Comparison of ENCODE assay signal across 3 cellular contexts in genomic region chr1:28869952-28870351, GRCh38.
A peak's percentile ranks its signal among the peaks of the same experiment; 100 is the strongest.
TF ChIP-seq lines count a peak whose summit lies in the region.

No MANE protein-coding gene starts in this region.

TF ChIP-seq in A549, 52 proteins besides CTCF, POLR2A, EP300 and RAD21:
- TF ChIP-seq ELK1 (IDR thresholded peaks at IDR 0.05; ENCODE audit: low read depth, low read length) (no peak), REST (IDR thresholded peaks at IDR 0.05) (0 out of 2 replicates have a peak, but pooled peaks have one; percentile 18)

TF ChIP-seq in HEK293, 187 proteins besides CTCF, POLR2A, EP300 and RAD21:
- TF ChIP-seq ZNF18 (tag by site-specific recombination; IDR thresholded peaks at IDR 0.05), result no peak
- TF ChIP-seq SCRT2 (tag by site-specific recombination; IDR thresholded peaks at IDR 0.05), result no peak
- no peak for TF ChIP-seq ZFP3 (tag by site-specific recombination; IDR thresholded peaks at IDR 0.05; ENCODE audit: low read depth)
- TF ChIP-seq ZSCAN30 (tag by site-specific recombination; IDR thresholded peaks at IDR 0.05), result no peak
- no peak for TF ChIP-seq PATZ1 (tag by site-specific recombination; IDR thresholded peaks at IDR 0.05)
- no peak for TF ChIP-seq ZNF530 (tag by site-specific recombination; IDR thresholded peaks at IDR 0.05; ENCODE audit: low read depth)
- TF ChIP-seq ZNF664 (tag by site-specific recombination; IDR thresholded peaks at IDR 0.05), result peak; percentile 94
TF ChIP-seq in HEK293: peak in this region for 1.

TF ChIP-seq in SK-N-SH treated with all-trans-retinoic acid at 6 μM for 48 hours, 23 proteins besides CTCF, POLR2A, EP300 and RAD21 (continued from another document):
- TF ChIP-seq POU6F1 (CRISPR knock-in tag; IDR thresholded peaks at IDR 0.05; ENCODE audit: borderline replicate concordance, low read depth) (no peak), ZNF8 (CRISPR knock-in tag; IDR thresholded peaks at IDR 0.05) (no peak), ZC3H10 (CRISPR knock-in tag; IDR thresholded peaks at IDR 0.05) (no peak), CSRNP3 (CRISPR knock-in tag; IDR thresholded peaks at IDR 0.05) (no peak), CSDC2 (CRISPR knock-in tag; IDR thresholded peaks at IDR 0.05) (no peak), OSR1 (CRISPR knock-in tag; IDR thresholded peaks at IDR 0.05) (no peak), TOX (CRISPR knock-in tag; IDR thresholded peaks at IDR 0.05; ENCODE audit: borderline replicate concordance) (no peak), PATZ1 (CRISPR knock-in tag; IDR thresholded peaks at IDR 0.05; ENCODE audit: borderline replicate concordance) (no peak), TSHZ2 (CRISPR knock-in tag; IDR thresholded peaks at IDR 0.05) (no peak), PPARA (CRISPR knock-in tag; IDR thresholded peaks at IDR 0.05; ENCODE audit: borderline replicate concordance) (no peak)
